Comparison of ENCODE assay signal across 1 cellular context in the genomic region with DNA sequence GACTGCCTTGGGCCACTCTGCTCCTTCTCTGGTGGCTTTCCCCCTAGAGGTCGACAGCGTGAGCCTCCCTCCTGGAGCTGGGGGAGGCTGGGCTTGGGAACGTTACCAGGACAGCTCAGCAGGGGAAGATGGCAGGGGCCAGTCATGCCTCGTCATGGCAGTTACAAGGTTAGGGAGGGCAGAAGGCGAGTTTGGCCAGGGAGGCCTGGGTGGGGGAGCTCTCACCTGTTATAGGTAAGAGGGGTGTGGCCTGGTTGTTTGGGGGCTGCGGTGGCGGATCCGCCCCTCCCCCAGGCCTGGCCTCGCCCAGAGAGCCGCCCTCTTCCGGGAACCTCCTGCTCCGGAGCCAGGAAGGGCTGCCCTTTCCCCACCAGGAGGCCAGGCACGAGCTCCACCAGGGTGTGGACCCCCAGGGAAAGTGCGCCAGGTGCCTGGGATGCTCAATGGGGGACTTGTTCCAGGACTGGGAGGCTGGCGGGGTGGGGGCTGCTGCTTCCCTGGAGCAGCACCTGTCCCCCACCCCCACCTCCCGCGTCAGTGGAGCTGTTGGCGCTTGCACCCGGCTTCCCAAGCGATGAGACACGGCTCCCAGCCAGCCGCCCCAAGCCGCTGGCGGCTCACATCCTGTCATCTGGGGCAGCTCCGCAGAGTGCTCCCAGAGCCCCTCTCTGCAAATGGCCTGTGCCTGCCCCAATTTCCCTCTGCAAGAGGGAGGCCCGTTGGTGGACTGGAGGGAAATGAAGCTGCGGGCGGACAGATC.
TF ChIP-seq lines count a peak whose summit lies in the region.

No MANE protein-coding gene starts in this region.

TF ChIP-seq in WTC11, 78 proteins besides CTCF, POLR2A, EP300 and RAD21 (continued from another document):
- no peak for TF ChIP-seq TEAD4 (CRISPR knock-in tag; IDR thresholded peaks at IDR 0.05)
- TF ChIP-seq ZNF396 (CRISPR knock-in tag; IDR thresholded peaks at IDR 0.05; ENCODE audit: borderline replicate concordance): no peak
- TF ChIP-seq, protein P1, sequence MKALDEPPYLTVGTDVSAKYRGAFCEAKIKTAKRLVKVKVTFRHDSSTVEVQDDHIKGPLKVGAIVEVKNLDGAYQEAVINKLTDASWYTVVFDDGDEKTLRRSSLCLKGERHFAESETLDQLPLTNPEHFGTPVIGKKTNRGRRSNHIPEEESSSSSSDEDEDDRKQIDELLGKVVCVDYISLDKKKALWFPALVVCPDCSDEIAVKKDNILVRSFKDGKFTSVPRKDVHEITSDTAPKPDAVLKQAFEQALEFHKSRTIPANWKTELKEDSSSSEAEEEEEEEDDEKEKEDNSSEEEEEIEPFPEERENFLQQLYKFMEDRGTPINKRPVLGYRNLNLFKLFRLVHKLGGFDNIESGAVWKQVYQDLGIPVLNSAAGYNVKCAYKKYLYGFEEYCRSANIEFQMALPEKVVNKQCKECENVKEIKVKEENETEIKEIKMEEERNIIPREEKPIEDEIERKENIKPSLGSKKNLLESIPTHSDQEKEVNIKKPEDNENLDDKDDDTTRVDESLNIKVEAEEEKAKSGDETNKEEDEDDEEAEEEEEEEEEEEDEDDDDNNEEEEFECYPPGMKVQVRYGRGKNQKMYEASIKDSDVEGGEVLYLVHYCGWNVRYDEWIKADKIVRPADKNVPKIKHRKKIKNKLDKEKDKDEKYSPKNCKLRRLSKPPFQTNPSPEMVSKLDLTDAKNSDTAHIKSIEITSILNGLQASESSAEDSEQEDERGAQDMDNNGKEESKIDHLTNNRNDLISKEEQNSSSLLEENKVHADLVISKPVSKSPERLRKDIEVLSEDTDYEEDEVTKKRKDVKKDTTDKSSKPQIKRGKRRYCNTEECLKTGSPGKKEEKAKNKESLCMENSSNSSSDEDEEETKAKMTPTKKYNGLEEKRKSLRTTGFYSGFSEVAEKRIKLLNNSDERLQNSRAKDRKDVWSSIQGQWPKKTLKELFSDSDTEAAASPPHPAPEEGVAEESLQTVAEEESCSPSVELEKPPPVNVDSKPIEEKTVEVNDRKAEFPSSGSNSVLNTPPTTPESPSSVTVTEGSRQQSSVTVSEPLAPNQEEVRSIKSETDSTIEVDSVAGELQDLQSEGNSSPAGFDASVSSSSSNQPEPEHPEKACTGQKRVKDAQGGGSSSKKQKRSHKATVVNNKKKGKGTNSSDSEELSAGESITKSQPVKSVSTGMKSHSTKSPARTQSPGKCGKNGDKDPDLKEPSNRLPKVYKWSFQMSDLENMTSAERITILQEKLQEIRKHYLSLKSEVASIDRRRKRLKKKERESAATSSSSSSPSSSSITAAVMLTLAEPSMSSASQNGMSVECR (CRISPR knock-in tag; IDR thresholded peaks at IDR 0.05; ENCODE audit: borderline replicate concordance): no peak
- no peak for TF ChIP-seq ZBTB21 (CRISPR knock-in tag; IDR thresholded peaks at IDR 0.05; ENCODE audit: borderline replicate concordance)
- TF ChIP-seq, protein P2, sequence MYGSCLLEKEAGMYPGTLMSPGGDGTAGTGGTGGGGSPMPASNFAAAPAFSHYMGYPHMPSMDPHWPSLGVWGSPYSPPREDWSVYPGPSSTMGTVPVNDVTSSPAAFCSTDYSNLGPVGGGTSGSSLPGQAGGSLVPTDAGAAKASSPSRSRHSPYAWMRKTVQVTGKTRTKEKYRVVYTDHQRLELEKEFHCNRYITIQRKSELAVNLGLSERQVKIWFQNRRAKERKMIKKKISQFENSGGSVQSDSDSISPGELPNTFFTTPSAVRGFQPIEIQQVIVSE (CRISPR knock-in tag; IDR thresholded peaks at IDR 0.05; ENCODE audit: borderline replicate concordance): no peak
- TF ChIP-seq GABPB1 (CRISPR knock-in tag; IDR thresholded peaks at IDR 0.05): no peak
- TF ChIP-seq, protein P3, sequence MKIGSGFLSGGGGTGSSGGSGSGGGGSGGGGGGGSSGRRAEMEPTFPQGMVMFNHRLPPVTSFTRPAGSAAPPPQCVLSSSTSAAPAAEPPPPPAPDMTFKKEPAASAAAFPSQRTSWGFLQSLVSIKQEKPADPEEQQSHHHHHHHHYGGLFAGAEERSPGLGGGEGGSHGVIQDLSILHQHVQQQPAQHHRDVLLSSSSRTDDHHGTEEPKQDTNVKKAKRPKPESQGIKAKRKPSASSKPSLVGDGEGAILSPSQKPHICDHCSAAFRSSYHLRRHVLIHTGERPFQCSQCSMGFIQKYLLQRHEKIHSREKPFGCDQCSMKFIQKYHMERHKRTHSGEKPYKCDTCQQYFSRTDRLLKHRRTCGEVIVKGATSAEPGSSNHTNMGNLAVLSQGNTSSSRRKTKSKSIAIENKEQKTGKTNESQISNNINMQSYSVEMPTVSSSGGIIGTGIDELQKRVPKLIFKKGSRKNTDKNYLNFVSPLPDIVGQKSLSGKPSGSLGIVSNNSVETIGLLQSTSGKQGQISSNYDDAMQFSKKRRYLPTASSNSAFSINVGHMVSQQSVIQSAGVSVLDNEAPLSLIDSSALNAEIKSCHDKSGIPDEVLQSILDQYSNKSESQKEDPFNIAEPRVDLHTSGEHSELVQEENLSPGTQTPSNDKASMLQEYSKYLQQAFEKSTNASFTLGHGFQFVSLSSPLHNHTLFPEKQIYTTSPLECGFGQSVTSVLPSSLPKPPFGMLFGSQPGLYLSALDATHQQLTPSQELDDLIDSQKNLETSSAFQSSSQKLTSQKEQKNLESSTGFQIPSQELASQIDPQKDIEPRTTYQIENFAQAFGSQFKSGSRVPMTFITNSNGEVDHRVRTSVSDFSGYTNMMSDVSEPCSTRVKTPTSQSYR (CRISPR knock-in tag; IDR thresholded peaks at IDR 0.05): 0 out of 2 replicates have a peak, but pooled peaks have one; percentile 46
- TF ChIP-seq, protein P4, sequence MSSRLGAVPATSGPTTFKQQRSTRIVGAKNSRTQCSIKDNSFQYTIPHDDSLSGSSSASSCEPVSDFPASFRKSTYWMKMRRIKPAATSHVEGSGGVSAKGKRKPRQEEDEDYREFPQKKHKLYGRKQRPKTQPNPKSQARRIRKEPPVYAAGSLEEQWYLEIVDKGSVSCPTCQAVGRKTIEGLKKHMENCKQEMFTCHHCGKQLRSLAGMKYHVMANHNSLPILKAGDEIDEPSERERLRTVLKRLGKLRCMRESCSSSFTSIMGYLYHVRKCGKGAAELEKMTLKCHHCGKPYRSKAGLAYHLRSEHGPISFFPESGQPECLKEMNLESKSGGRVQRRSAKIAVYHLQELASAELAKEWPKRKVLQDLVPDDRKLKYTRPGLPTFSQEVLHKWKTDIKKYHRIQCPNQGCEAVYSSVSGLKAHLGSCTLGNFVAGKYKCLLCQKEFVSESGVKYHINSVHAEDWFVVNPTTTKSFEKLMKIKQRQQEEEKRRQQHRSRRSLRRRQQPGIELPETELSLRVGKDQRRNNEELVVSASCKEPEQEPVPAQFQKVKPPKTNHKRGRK (CRISPR knock-in tag; IDR thresholded peaks at IDR 0.05; ENCODE audit: borderline replicate concordance): no peak
- no peak for TF ChIP-seq ESRRA (CRISPR knock-in tag; IDR thresholded peaks at IDR 0.05; ENCODE audit: borderline replicate concordance)
- no peak for TF ChIP-seq TCF7 (CRISPR knock-in tag; IDR thresholded peaks at IDR 0.05; ENCODE audit: low read depth)
- TF ChIP-seq, protein P5, sequence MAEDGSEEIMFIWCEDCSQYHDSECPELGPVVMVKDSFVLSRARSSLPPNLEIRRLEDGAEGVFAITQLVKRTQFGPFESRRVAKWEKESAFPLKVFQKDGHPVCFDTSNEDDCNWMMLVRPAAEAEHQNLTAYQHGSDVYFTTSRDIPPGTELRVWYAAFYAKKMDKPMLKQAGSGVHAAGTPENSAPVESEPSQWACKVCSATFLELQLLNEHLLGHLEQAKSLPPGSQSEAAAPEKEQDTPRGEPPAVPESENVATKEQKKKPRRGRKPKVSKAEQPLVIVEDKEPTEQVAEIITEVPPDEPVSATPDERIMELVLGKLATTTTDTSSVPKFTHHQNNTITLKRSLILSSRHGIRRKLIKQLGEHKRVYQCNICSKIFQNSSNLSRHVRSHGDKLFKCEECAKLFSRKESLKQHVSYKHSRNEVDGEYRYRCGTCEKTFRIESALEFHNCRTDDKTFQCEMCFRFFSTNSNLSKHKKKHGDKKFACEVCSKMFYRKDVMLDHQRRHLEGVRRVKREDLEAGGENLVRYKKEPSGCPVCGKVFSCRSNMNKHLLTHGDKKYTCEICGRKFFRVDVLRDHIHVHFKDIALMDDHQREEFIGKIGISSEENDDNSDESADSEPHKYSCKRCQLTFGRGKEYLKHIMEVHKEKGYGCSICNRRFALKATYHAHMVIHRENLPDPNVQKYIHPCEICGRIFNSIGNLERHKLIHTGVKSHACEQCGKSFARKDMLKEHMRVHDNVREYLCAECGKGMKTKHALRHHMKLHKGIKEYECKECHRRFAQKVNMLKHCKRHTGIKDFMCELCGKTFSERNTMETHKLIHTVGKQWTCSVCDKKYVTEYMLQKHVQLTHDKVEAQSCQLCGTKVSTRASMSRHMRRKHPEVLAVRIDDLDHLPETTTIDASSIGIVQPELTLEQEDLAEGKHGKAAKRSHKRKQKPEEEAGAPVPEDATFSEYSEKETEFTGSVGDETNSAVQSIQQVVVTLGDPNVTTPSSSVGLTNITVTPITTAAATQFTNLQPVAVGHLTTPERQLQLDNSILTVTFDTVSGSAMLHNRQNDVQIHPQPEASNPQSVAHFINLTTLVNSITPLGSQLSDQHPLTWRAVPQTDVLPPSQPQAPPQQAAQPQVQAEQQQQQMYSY (CRISPR knock-in tag; IDR thresholded peaks at IDR 0.05): no peak
- TF ChIP-seq ZNF138 (CRISPR knock-in tag; conservative IDR thresholded peaks at IDR 0.05): no peak
- TF ChIP-seq, protein P6, sequence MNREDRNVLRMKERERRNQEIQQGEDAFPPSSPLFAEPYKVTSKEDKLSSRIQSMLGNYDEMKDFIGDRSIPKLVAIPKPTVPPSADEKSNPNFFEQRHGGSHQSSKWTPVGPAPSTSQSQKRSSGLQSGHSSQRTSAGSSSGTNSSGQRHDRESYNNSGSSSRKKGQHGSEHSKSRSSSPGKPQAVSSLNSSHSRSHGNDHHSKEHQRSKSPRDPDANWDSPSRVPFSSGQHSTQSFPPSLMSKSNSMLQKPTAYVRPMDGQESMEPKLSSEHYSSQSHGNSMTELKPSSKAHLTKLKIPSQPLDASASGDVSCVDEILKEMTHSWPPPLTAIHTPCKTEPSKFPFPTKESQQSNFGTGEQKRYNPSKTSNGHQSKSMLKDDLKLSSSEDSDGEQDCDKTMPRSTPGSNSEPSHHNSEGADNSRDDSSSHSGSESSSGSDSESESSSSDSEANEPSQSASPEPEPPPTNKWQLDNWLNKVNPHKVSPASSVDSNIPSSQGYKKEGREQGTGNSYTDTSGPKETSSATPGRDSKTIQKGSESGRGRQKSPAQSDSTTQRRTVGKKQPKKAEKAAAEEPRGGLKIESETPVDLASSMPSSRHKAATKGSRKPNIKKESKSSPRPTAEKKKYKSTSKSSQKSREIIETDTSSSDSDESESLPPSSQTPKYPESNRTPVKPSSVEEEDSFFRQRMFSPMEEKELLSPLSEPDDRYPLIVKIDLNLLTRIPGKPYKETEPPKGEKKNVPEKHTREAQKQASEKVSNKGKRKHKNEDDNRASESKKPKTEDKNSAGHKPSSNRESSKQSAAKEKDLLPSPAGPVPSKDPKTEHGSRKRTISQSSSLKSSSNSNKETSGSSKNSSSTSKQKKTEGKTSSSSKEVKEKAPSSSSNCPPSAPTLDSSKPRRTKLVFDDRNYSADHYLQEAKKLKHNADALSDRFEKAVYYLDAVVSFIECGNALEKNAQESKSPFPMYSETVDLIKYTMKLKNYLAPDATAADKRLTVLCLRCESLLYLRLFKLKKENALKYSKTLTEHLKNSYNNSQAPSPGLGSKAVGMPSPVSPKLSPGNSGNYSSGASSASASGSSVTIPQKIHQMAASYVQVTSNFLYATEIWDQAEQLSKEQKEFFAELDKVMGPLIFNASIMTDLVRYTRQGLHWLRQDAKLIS (CRISPR knock-in tag; IDR thresholded peaks at IDR 0.05; ENCODE audit: borderline replicate concordance): no peak
- TF ChIP-seq NR3C1 (CRISPR knock-in tag; conservative IDR thresholded peaks at IDR 0.05; ENCODE audit: low read depth): no peak
- no peak for TF ChIP-seq ELF4 (CRISPR knock-in tag; IDR thresholded peaks at IDR 0.05; ENCODE audit: low read depth)
- TF ChIP-seq ETV6 (CRISPR knock-in tag; IDR thresholded peaks at IDR 0.05): peak; percentile 97
- TF ChIP-seq, protein P7, sequence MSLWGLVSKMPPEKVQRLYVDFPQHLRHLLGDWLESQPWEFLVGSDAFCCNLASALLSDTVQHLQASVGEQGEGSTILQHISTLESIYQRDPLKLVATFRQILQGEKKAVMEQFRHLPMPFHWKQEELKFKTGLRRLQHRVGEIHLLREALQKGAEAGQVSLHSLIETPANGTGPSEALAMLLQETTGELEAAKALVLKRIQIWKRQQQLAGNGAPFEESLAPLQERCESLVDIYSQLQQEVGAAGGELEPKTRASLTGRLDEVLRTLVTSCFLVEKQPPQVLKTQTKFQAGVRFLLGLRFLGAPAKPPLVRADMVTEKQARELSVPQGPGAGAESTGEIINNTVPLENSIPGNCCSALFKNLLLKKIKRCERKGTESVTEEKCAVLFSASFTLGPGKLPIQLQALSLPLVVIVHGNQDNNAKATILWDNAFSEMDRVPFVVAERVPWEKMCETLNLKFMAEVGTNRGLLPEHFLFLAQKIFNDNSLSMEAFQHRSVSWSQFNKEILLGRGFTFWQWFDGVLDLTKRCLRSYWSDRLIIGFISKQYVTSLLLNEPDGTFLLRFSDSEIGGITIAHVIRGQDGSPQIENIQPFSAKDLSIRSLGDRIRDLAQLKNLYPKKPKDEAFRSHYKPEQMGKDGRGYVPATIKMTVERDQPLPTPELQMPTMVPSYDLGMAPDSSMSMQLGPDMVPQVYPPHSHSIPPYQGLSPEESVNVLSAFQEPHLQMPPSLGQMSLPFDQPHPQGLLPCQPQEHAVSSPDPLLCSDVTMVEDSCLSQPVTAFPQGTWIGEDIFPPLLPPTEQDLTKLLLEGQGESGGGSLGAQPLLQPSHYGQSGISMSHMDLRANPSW (CRISPR knock-in tag; conservative IDR thresholded peaks at IDR 0.05; ENCODE audit: low read depth): no peak
- TF ChIP-seq ZNF121 (CRISPR knock-in tag; IDR thresholded peaks at IDR 0.05): no peak
- TF ChIP-seq, protein P8, sequence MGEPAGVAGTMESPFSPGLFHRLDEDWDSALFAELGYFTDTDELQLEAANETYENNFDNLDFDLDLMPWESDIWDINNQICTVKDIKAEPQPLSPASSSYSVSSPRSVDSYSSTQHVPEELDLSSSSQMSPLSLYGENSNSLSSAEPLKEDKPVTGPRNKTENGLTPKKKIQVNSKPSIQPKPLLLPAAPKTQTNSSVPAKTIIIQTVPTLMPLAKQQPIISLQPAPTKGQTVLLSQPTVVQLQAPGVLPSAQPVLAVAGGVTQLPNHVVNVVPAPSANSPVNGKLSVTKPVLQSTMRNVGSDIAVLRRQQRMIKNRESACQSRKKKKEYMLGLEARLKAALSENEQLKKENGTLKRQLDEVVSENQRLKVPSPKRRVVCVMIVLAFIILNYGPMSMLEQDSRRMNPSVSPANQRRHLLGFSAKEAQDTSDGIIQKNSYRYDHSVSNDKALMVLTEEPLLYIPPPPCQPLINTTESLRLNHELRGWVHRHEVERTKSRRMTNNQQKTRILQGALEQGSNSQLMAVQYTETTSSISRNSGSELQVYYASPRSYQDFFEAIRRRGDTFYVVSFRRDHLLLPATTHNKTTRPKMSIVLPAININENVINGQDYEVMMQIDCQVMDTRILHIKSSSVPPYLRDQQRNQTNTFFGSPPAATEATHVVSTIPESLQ (CRISPR knock-in tag; IDR thresholded peaks at IDR 0.05): no peak
- TF ChIP-seq CBFB (CRISPR knock-in tag; IDR thresholded peaks at IDR 0.05; ENCODE audit: low read depth): no peak
